1 cellular context compared by ENCODE assay signal in the genomic region with DNA sequence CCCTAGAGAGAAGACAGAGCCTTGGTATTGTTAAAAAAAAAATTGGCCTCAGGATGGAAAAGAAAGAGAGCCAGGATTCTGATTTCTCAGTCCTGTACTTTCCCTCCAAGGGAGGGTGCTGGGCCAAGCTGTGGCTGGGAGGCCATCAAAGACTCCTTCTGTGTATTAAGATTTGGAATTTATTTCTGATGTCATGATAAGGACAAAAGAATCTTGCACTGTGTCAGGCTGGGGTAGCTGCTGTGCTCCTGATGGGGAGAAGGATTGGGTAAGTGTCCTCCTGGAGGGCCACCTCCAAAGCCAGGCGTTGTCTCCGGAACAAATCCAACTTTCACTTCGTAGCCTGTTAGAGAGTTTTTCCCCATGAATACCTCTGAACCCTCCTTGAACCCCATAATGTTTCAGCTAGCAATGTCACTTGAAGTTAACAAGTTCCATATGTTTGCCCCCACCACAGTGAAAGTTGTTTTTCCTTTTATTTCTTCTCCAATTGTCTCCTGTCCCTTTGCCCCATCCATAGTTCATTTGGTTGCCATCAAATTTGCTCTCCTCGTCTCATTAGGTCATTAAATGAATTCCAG.
TF ChIP-seq lines count a peak whose summit lies in the region.

No MANE protein-coding gene starts in this region.

TF ChIP-seq in HEK293, 187 proteins besides CTCF, POLR2A, EP300 and RAD21:
- TF ChIP-seq, protein P1, sequence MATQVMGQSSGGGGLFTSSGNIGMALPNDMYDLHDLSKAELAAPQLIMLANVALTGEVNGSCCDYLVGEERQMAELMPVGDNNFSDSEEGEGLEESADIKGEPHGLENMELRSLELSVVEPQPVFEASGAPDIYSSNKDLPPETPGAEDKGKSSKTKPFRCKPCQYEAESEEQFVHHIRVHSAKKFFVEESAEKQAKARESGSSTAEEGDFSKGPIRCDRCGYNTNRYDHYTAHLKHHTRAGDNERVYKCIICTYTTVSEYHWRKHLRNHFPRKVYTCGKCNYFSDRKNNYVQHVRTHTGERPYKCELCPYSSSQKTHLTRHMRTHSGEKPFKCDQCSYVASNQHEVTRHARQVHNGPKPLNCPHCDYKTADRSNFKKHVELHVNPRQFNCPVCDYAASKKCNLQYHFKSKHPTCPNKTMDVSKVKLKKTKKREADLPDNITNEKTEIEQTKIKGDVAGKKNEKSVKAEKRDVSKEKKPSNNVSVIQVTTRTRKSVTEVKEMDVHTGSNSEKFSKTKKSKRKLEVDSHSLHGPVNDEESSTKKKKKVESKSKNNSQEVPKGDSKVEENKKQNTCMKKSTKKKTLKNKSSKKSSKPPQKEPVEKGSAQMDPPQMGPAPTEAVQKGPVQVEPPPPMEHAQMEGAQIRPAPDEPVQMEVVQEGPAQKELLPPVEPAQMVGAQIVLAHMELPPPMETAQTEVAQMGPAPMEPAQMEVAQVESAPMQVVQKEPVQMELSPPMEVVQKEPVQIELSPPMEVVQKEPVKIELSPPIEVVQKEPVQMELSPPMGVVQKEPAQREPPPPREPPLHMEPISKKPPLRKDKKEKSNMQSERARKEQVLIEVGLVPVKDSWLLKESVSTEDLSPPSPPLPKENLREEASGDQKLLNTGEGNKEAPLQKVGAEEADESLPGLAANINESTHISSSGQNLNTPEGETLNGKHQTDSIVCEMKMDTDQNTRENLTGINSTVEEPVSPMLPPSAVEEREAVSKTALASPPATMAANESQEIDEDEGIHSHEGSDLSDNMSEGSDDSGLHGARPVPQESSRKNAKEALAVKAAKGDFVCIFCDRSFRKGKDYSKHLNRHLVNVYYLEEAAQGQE (tag by site-specific recombination; IDR thresholded peaks at IDR 0.05): no peak
- TF ChIP-seq FEZF1 (tag by site-specific recombination; IDR thresholded peaks at IDR 0.05): no peak
- TF ChIP-seq PRDM1 (tag by site-specific recombination; IDR thresholded peaks at IDR 0.05): peak; percentile 88
- no peak for TF ChIP-seq ZNF23 (tag by site-specific recombination; IDR thresholded peaks at IDR 0.05; ENCODE audit: borderline replicate concordance)
TF ChIP-seq in HEK293: peak in this region for 1.
